11 cellular contexts compared by ENCODE assay signal in the genomic region with DNA sequence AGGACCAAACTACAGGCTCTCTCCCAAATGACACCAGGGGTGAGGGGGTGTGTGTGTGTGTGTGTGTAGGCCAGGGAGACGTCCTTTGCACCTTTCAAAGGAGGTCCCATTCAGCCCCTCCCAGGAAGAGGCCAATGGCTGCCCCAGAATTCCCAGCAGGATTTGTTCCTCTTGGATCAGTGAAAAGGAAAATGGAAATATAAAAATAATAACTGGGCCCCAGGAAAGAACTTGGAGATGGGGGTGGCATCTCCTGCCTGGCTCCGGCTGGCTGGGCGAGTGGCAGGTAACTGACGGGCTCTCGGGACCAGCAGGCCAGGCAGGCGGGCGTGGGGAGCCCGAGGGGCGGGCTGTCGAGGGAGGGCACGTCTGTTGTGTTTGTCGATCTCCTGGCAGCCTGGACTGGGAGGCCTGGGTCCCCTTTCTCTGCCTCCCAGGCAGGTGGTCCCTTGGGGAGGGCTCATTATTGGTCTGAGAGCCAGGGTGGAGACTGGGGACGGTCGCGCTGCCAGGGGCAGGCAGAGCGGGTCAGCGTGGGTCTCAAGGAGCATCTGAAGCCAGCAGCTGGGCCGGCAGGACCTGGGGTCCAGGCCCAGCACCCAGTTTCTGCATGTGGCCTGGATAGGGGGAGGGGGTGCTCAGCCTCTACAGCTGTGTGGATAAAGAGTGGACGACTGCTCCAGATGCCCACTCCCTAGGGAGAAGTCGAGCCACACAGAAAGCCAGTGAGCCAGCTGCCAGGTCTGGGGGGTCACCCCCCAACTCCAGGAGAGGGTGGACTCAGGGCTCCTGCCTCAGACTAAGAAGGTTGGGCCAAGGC. TPM values are rescaled to one million over a fixed set of nuclear protein-coding genes. Genes with fewer than 3 reads are reported as not detected.
A peak's percentile ranks its signal among the peaks of the same experiment; 100 is the strongest.
DNase-seq lines count a peak whose midpoint lies in the region; ATAC-seq and TF ChIP-seq lines count a peak whose summit lies in the region.
"Had no signal": no experiment of that assay in that cellular context is flagged by ENCODE, and none has a peak within 500 bp of the region (broad histone marks: within the 10 kb centered on the region; RNA-seq: fewer than 3 reads in every experiment).

No MANE protein-coding gene starts in this region.

- ATAC-seq in HG02678 (IDR thresholded peaks at IDR 0.05; ENCODE audit: unreplicated experiment) (no peak), GM18517 (IDR thresholded peaks at IDR 0.05; ENCODE audit: unreplicated experiment) (no peak)
- ATAC-seq: foreskin keratinocyte had no signal

- no peak for TF ChIP-seq CTCF in H9 (conservative IDR thresholded peaks at IDR 0.05)

- peaks cover 0 to 68% (median 28%) of the 10 kb centered on the region in 11 experiments; a peak in 12 of 22 replicates for H4K20me1 ChIP-seq in BLaER1 treated with 17β-estradiol and CSF1 and Interleukin-3, amounts not matched to agents 10 nM and 100 nM
- no peaks in the 10 kb centered on the region for H4K20me1 ChIP-seq in H9 (ENCODE audit: control insufficient read depth, insufficient read depth, insufficient read length)

- H2BK12ac ChIP-seq in H9 (ENCODE audit: insufficient read length, low read depth, low read length): no peak overlapping the region
- H2BK12ac ChIP-seq in trophoblast cell (ENCODE audit: low read length): no peak overlapping the region

- H3K27ac Mint-ChIP-seq in H9: no peak overlapping the region
- no peak overlapping the region for H3K27ac Mint-ChIP-seq in activated T-helper 2 cell treated with anti-CD3 and anti-CD28 coated beads, Interferon-gamma antibody, Interleukin-2, Interleukin-4, amounts not matched to agents 10 μg/mL and 5 μg/mL and 100 μg/mL, durations not matched to agents 14 hours and 24 hours and 36 hours

- no peak overlapping the region for H3K56ac ChIP-seq in H9 (ENCODE audit: insufficient read length, low read depth, low read length)

- H3K9ac ChIP-seq in BLaER1 treated with 17β-estradiol and CSF1 and Interleukin-3, amounts not matched to agents 10 nM and 100 nM: peak overlapping the region; percentile 6 to 82 (median 78); a peak in 18 of 22 replicates
- H3K9ac ChIP-seq in H9 (ENCODE audit: extremely low read depth, insufficient read length, low read length) (no peak overlapping the region), muscle layer of colon (ENCODE audit: low read length) (no peak overlapping the region), trophoblast cell (ENCODE audit: low read length) (no peak overlapping the region)

- H2BK15ac ChIP-seq in H9 (ENCODE audit: low read depth, low read length): no peak overlapping the region

- peaks cover 23 to 24% of the 10 kb centered on the region in 2 experiments for H3K4me1 Mint-ChIP-seq in H9
- peaks cover 28% of the 10 kb centered on the region for H3K4me1 Mint-ChIP-seq in activated T-helper 2 cell treated with anti-CD3 and anti-CD28 coated beads, Interferon-gamma antibody, Interleukin-2, Interleukin-4, amounts not matched to agents 10 μg/mL and 5 μg/mL and 100 μg/mL, durations not matched to agents 14 hours and 24 hours and 36 hours (ENCODE audit: low read depth)

- intact Hi-C loops in activated T-helper 2 cell treated with anti-CD3 and anti-CD28 coated beads, Interferon-gamma antibody, Interleukin-2, Interleukin-4, amounts not matched to agents 10 μg/mL and 5 μg/mL and 100 μg/mL, durations not matched to agents 14 hours and 24 hours and 36 hours (cut with micrococcal nuclease): no loop called here

- H2AK5ac ChIP-seq in H9 (ENCODE audit: insufficient read length, low read length) (no peak overlapping the region), trophoblast cell (ENCODE audit: low read length) (no peak overlapping the region)

- H3K18ac ChIP-seq in H9 (ENCODE audit: insufficient read length, low read depth, low read length) (no peak overlapping the region), trophoblast cell (ENCODE audit: low read length) (no peak overlapping the region)

- peak overlapping the region in 10 of 11 experiments; percentile 27 to 77 (median 50); a peak in 16 of 22 replicates for H3K27ac ChIP-seq in BLaER1 treated with 17β-estradiol and CSF1 and Interleukin-3, amounts not matched to agents 10 nM and 100 nM
- H3K27ac ChIP-seq in H9 (ENCODE audit: insufficient read length, low read depth, low read length) (no peak overlapping the region), muscle layer of colon (ENCODE audit: low read depth, low read length) (peak overlapping the region; percentile 22), trophoblast cell (ENCODE audit: low read depth, low read length) (no peak overlapping the region)
- H3K27ac ChIP-seq: foreskin keratinocyte had no signal

- no peak overlapping the region for H3K14ac ChIP-seq in H9 (ENCODE audit: insufficient read depth, low read length)
- H3K14ac ChIP-seq in trophoblast cell (ENCODE audit: low read length): no peak overlapping the region

- peaks cover 7% of the 10 kb centered on the region for H3K23me2 ChIP-seq in H9 (ENCODE audit: insufficient read length, low read depth, low read length, poor library complexity, severe bottlenecking)

- H3K23ac ChIP-seq in H9 (ENCODE audit: insufficient read length, low read depth, low read length) (no peak overlapping the region), trophoblast cell (ENCODE audit: low read length) (no peak overlapping the region)

- peak overlapping the region; percentile 50 to 72; a peak in 4 of 5 replicates for H3K4me3 Mint-ChIP-seq in H9
- peak overlapping the region; percentile 78 for H3K4me3 Mint-ChIP-seq in activated T-helper 2 cell treated with anti-CD3 and anti-CD28 coated beads, Interferon-gamma antibody, Interleukin-2, Interleukin-4, amounts not matched to agents 10 μg/mL and 5 μg/mL and 100 μg/mL, durations not matched to agents 14 hours and 24 hours and 36 hours (ENCODE audit: low read depth)

- no peak overlapping the region for H2AFZ ChIP-seq in H9 (ENCODE audit: low read length)
- no peak overlapping the region for H2AFZ ChIP-seq in trophoblast cell (ENCODE audit: insufficient read depth, low read length, poor library complexity)

- no CpG with 5 or more reads among the region's 20 CpGs for WGBS in H9 (ENCODE audit: extremely low coverage, insufficient read length, low lambda C conversion rate)
- no CpG with 5 or more reads among the region's 20 CpGs for WGBS in trophoblast cell (ENCODE audit: extremely low coverage, insufficient coverage, insufficient read length)

- peaks cover 0 to 18% (median 0%) of the 10 kb centered on the region in 11 experiments; a peak in 8 of 22 replicates for H3K27me3 ChIP-seq in BLaER1 treated with 17β-estradiol and CSF1 and Interleukin-3, amounts not matched to agents 10 nM and 100 nM
- H3K27me3 ChIP-seq in H9 (ENCODE audit: insufficient read depth, low read length) (peaks cover 10% of the 10 kb centered on the region; the same call in 1 of the 2 replicates), muscle layer of colon (ENCODE audit: control insufficient read depth in 1 of 2, insufficient read depth in 2 of 2, low read length in 2 of 2) (peaks cover 0 to 6% of the 10 kb centered on the region in 2 donors), trophoblast cell (ENCODE audit: insufficient read depth, low read length) (peaks cover 20% of the 10 kb centered on the region)

- peaks cover 63% of the 10 kb centered on the region for H3K27me3 Mint-ChIP-seq in H9 (ENCODE audit: low read depth)
- H3K27me3 Mint-ChIP-seq in activated T-helper 2 cell treated with anti-CD3 and anti-CD28 coated beads, Interferon-gamma antibody, Interleukin-2, Interleukin-4, amounts not matched to agents 10 μg/mL and 5 μg/mL and 100 μg/mL, durations not matched to agents 14 hours and 24 hours and 36 hours (ENCODE audit: low read depth): peaks cover 15% of the 10 kb centered on the region

- H3K4ac ChIP-seq in H9 (ENCODE audit: low read depth, low read length): no peak overlapping the region
- H3K4ac ChIP-seq in trophoblast cell (ENCODE audit: low read depth, low read length): no peak overlapping the region

- H4K12ac ChIP-seq in trophoblast cell (ENCODE audit: low read depth, low read length): no peak overlapping the region

- H2BK5ac ChIP-seq in H9 (ENCODE audit: insufficient read length, low read length) (no peak overlapping the region), trophoblast cell (ENCODE audit: low read depth, low read length, poor library complexity) (no peak overlapping the region)

- H4K8ac ChIP-seq in H9 (replicated peaks; ENCODE audit: insufficient read length, low read depth, low read length) (no peak overlapping the region), trophoblast cell (ENCODE audit: low read depth, low read length) (no peak overlapping the region)

- H3K79me2 ChIP-seq in H9 (ENCODE audit: insufficient read depth, low read length): no peaks in the 10 kb centered on the region
- peaks cover 2% of the 10 kb centered on the region for H3K79me2 ChIP-seq in trophoblast cell (ENCODE audit: control insufficient read depth, insufficient read depth, low read length, poor library complexity)

- peak overlapping the region in 6 of 10 experiments; percentile 35 to 87 (median 76); a peak in 7 of 20 replicates for H3K4me3 ChIP-seq in BLaER1 treated with 17β-estradiol and CSF1 and Interleukin-3, amounts not matched to agents 10 nM and 100 nM
- H3K4me3 ChIP-seq in muscle layer of colon (ENCODE audit: low read depth in 1 of 2, low read length in 2 of 2) (no peak overlapping the region), trophoblast cell (ENCODE audit: low read depth, low read length) (no peak overlapping the region)

- H3K36me3 ChIP-seq in BLaER1 treated with 17β-estradiol and CSF1 and Interleukin-3, amounts not matched to agents 10 nM and 100 nM: no peaks in the 10 kb centered on the region
- no peaks in the 10 kb centered on the region for H3K36me3 ChIP-seq in muscle layer of colon (ENCODE audit: insufficient read depth, low read length)
- no peaks in the 10 kb centered on the region for H3K36me3 ChIP-seq in trophoblast cell (ENCODE audit: control insufficient read depth in 1 of 2, insufficient read depth in 2 of 2, low read length in 2 of 2)

- H4K5ac ChIP-seq in H9 (ENCODE audit: insufficient read length, low read depth, low read length): no peak overlapping the region

- H3K36me3 Mint-ChIP-seq in H9 (ENCODE audit: insufficient read depth in 1 of 3, low read depth in 3 of 3): peaks cover 0 to 2% (median 0%) of the 10 kb centered on the region in 3 experiments; a peak in 1 of 7 replicates
- H3K36me3 Mint-ChIP-seq in activated T-helper 2 cell treated with anti-CD3 and anti-CD28 coated beads, Interferon-gamma antibody, Interleukin-2, Interleukin-4, amounts not matched to agents 10 μg/mL and 5 μg/mL and 100 μg/mL, durations not matched to agents 14 hours and 24 hours and 36 hours (ENCODE audit: low read depth): no peaks in the 10 kb centered on the region

- H3K9me3 ChIP-seq in BLaER1 treated with 17β-estradiol and CSF1 and Interleukin-3, amounts not matched to agents 10 nM and 100 nM (replicated peaks in 1 of 11): no peaks in the 10 kb centered on the region
- H3K9me3 ChIP-seq in H9 (ENCODE audit: control insufficient read depth, low read depth, low read length): no peaks in the 10 kb centered on the region
- H3K9me3 ChIP-seq in muscle layer of colon (ENCODE audit: low read length): no peaks in the 10 kb centered on the region
- peaks cover 6% of the 10 kb centered on the region for H3K9me3 ChIP-seq in trophoblast cell (ENCODE audit: insufficient read depth, low read depth, low read length)

- H3K79me1 ChIP-seq in H9 (ENCODE audit: insufficient read depth, low read depth, low read length, poor library complexity, severe bottlenecking): no peaks in the 10 kb centered on the region
- peaks cover 8% of the 10 kb centered on the region for H3K79me1 ChIP-seq in trophoblast cell (ENCODE audit: low read length)

- H3K4me2 ChIP-seq in BLaER1 treated with 17β-estradiol and CSF1 and Interleukin-3, amounts not matched to agents 10 nM and 100 nM: peak overlapping the region; percentile 78 to 97 (median 92)
- H3K4me2 ChIP-seq in H9 (ENCODE audit: insufficient read depth, insufficient read length, low read length): peak overlapping the region; percentile 4
- H3K4me2 ChIP-seq in trophoblast cell (ENCODE audit: low read length): no peak overlapping the region

- DNase-seq in H9 (no peak), trophoblast cell (no peak), LoVo (ENCODE audit: low spot score) (no peak)
- no peak for DNase-seq in activated T-helper 2 cell treated with anti-CD3 and anti-CD28 coated beads, Interferon-gamma antibody, Interleukin-2, Interleukin-4, amounts not matched to agents 10 μg/mL and 5 μg/mL and 100 μg/mL, durations not matched to agents 14 hours and 24 hours and 36 hours (ENCODE audit: low spot score)
- DNase-seq: activated CD4-positive, CD25-positive, alpha-beta regulatory T cell treated with anti-CD3 and anti-CD28 coated beads, Interleukin-2, amount 50 U/mL, for 72 hours; foreskin keratinocyte; stimulated activated CD4-positive, alpha-beta T cell treated with anti-CD3 and anti-CD28 coated beads, Interleukin-4, amount 100 ng/mL, for 1 hour had no signal

- peaks cover 34 to 76% (median 71%) of the 10 kb centered on the region in 10 experiments for H3K4me1 ChIP-seq in BLaER1 treated with 17β-estradiol and CSF1 and Interleukin-3, amounts not matched to agents 10 nM and 100 nM
- 0 out of 2 replicates have a peak, but pooled peaks cover 2% of the 10 kb centered on the region for H3K4me1 ChIP-seq in H9 (ENCODE audit: insufficient read depth, low read length)
- no peaks in the 10 kb centered on the region for H3K4me1 ChIP-seq in muscle layer of colon (ENCODE audit: insufficient read depth, low read length)
- peaks cover 0 to 5% of the 10 kb centered on the region in 2 experiments for H3K4me1 ChIP-seq in trophoblast cell (ENCODE audit: control insufficient read depth in 1 of 2, insufficient read depth in 2 of 2, low read length in 2 of 2)
- H3K4me1 ChIP-seq: foreskin keratinocyte had no signal

- H4K91ac ChIP-seq in H9 (ENCODE audit: insufficient read length, low read depth, low read length) (no peak overlapping the region), trophoblast cell (ENCODE audit: low read depth, low read length) (no peak overlapping the region)

- H2BK120ac ChIP-seq in H9 (ENCODE audit: low read depth, low read length, poor library complexity, severe bottlenecking) (no peak overlapping the region), trophoblast cell (ENCODE audit: insufficient read depth, low read length, poor library complexity) (no peak overlapping the region)

- H3K9me3 Mint-ChIP-seq in H9: no peaks in the 10 kb centered on the region; a peak in 1 of 5 replicates
- H3K9me3 Mint-ChIP-seq in activated T-helper 2 cell treated with anti-CD3 and anti-CD28 coated beads, Interferon-gamma antibody, Interleukin-2, Interleukin-4, amounts not matched to agents 10 μg/mL and 5 μg/mL and 100 μg/mL, durations not matched to agents 14 hours and 24 hours and 36 hours: no peaks in the 10 kb centered on the region

- H3T11ph ChIP-seq in H9 (ENCODE audit: low read length): no peak overlapping the region

- no peak overlapping the region for H2BK20ac ChIP-seq in H9 (ENCODE audit: low read depth, low read length, poor library complexity, severe bottlenecking)

RNA-seq across cellular contexts. Expression of a gene that starts 3.1 kb away (rescaled TPM):
- total RNA-seq in H9 (2021): 28.9 and 31.7 TPM in 2 replicates
- total RNA-seq in activated T-helper 2 cell treated with anti-CD3 and anti-CD28 coated beads, Interferon-gamma antibody, Interleukin-2, Interleukin-4, amounts not matched to agents 10 μg/mL and 5 μg/mL and 100 μg/mL, durations not matched to agents 14 hours and 24 hours and 36 hours: 13.2 and 14.2 TPM in 2 replicates
- 38.6 and 40.8 TPM in 2 replicates for polyA plus RNA-seq in trophoblast cell (2013)

Comparison
In these comparisons a context has a peak if more than half of its experiments do, and no peak if none do; other contexts are left out.
1. H3K27ac ChIP-seq: peak in BLaER1 treated with 17β-estradiol and CSF1 and Interleukin-3, amounts not matched to agents 10 nM and 100 nM (10 of 11) and muscle layer of colon (single experiment); none in H9 (single experiment) and trophoblast cell (single experiment).
2. H3K4me3 ChIP-seq: peak in BLaER1 treated with 17β-estradiol and CSF1 and Interleukin-3, amounts not matched to agents 10 nM and 100 nM (6 of 10); none in muscle layer of colon (0 of 2) and trophoblast cell (single experiment).
3. H3K9ac ChIP-seq: peak in BLaER1 treated with 17β-estradiol and CSF1 and Interleukin-3, amounts not matched to agents 10 nM and 100 nM (11 of 11); none in H9 (single experiment), muscle layer of colon (single experiment) and trophoblast cell (single experiment).